ENCODE assay signal across 10 cellular contexts in genomic region chr12:56332512-56333196, GRCh38. TPM values are rescaled to one million over a fixed set of nuclear protein-coding genes. Genes with fewer than 3 reads are reported as not detected.
A peak's percentile ranks its signal among the peaks of the same experiment; 100 is the strongest.
DNase-seq lines count a peak whose midpoint lies in the region; ATAC-seq, FAIRE-seq and TF ChIP-seq lines count a peak whose summit lies in the region.
"Had no signal": no experiment of that assay in that cellular context is flagged by ENCODE, and none has a peak within 500 bp of the region (broad histone marks: within the 10 kb centered on the region; RNA-seq: fewer than 3 reads in every experiment).

No MANE protein-coding gene starts in this region.

- no peaks in the 10 kb centered on the region; a peak in 1 of 5 replicates for H3K27me3 ChIP-seq in HepG2 (ENCODE audit: control insufficient read depth in 1 of 2, insufficient read depth in 2 of 2, low read length in 2 of 2)
- H3K27me3 ChIP-seq in thymus (ENCODE audit: control insufficient read depth, insufficient read depth) = no peaks in the 10 kb centered on the region

- no TSS peak for BruUV-seq in HepG2 (replicated peaks; lab: Mats Ljungman, UMichigan)

- H4K20me1 ChIP-seq in HepG2 (ENCODE audit: insufficient read depth, low read length) = no peaks in the 10 kb centered on the region

- H3K4me3 ChIP-seq in HepG2 (replicated peaks in 1 of 3; ENCODE audit: insufficient read depth in 1 of 3, low read depth in 2 of 3, low read length in 3 of 3) (peak overlapping the region; percentile 49 to 74 (median 71); a peak in 5 of 6 replicates), thymus (ENCODE audit: low read length) (peak overlapping the region; percentile 85)

- H3K4me1 ChIP-seq in HepG2 (ENCODE audit: insufficient read depth, low read length) = peaks cover 36% of the 10 kb centered on the region
- H3K4me1 ChIP-seq in thymus (ENCODE audit: control insufficient read depth, insufficient read depth, low read length) = peaks cover 15% of the 10 kb centered on the region

- peak overlapping the region; percentile 88 for H3K4me2 ChIP-seq in HepG2 (ENCODE audit: low read depth, low read length)

- H2AFZ ChIP-seq in HepG2 (ENCODE audit: low read length) = no peak overlapping the region

- WGBS in HepG2 (ENCODE audit: low lambda C conversion rate) = 97% methylated on average over 11 of the region's 11 CpGs
- 96% methylated on average over 11 of the region's 11 CpGs for WGBS in thymus

- H3K9me3 ChIP-seq in HepG2 (ENCODE audit: low read length) = no peaks in the 10 kb centered on the region
- H3K9me3 ChIP-seq in thymus (ENCODE audit: control insufficient read depth) = no peaks in the 10 kb centered on the region

- peak overlapping the region; percentile 100 for H3K27ac ChIP-seq in angular gyrus (ENCODE audit: low read depth, low read length)
- peak overlapping the region; percentile 88 for H3K27ac ChIP-seq in HepG2 (ENCODE audit: extremely low read length, insufficient read depth, low read length)
- peak overlapping the region; percentile 97 for H3K27ac ChIP-seq in thymus (ENCODE audit: low read depth)

- in situ Hi-C loops in HepG2 (cut with HindIII; ENCODE audit: extremely low pct_ligation_motif_present, low pct_unique_long_range_greater_than_20kb) = no loop called here

- no peak for FAIRE-seq in HepG2 (lab: Jason Lieb, UNC)
- FAIRE-seq: colon had no signal

- CTCF ChIA-PET in HepG2 (lab: Yijun Ruan, JAX; ENCODE audit: low intra/inter-chr PET ratio, low total read pairs) = no interaction called here

- H3K79me2 ChIP-seq in HepG2 (ENCODE audit: insufficient read depth, low read length) = no peaks in the 10 kb centered on the region

- peak; percentile 3; the same call in 1 of the 3 replicates for ATAC-seq in HepG2
- ATAC-seq in HG03025 (IDR thresholded peaks at IDR 0.05; ENCODE audit: low FRiP score, unreplicated experiment) = no peak

- intact Hi-C loops in HepG2 (cut with micrococcal nuclease; ENCODE audit: unreplicated experiment) = no loop called here

- no peak for TF ChIP-seq POLR2A in HepG2 (IDR thresholded peaks at IDR 0.05; ENCODE audit: insufficient read depth in 1 of 2, low read depth in 2 of 2, low read length in 2 of 2)

- TF ChIP-seq EP300 in HepG2 (IDR thresholded peaks at IDR 0.05; ENCODE audit: low read depth in 2 of 2, low read length in 2 of 2) (no peak), HepG2 (CRISPR knock-in tag; IDR thresholded peaks at IDR 0.05; ENCODE audit: borderline replicate concordance) (no peak)

- H3K9ac ChIP-seq in HepG2 (ENCODE audit: insufficient read depth, low read depth, low read length) = peak overlapping the region; percentile 83; the same call in 1 of the 2 replicates

- POLR2A ChIA-PET in HepG2 (lab: Yijun Ruan, JAX) = interaction anchor here (0.7 to 4.7 kb wide), 19 partner anchors 12 to 779 kb away, joined by 3 to 81 read pairs (median 4); partner anchors contain the start of genes APOF, CNPY2, COQ10A and ESYT1

- H3K36me3 ChIP-seq in HepG2 (replicated peaks in 1 of 2; ENCODE audit: control insufficient read depth in 1 of 2, insufficient read depth in 2 of 2, low read length in 2 of 2) (peaks cover 3 to 9% of the 10 kb centered on the region in 2 experiments; a peak in 2 of 5 replicates), thymus (ENCODE audit: control insufficient read depth, insufficient read depth) (peaks cover 4% of the 10 kb centered on the region)

- TF ChIP-seq RAD21 in HepG2 (CRISPR knock-in tag; IDR thresholded peaks at IDR 0.05) = no peak

- TF ChIP-seq CTCF in HepG2 (CRISPR knock-in tag; IDR thresholded peaks at IDR 0.05) = no peak

- peak; percentile 64 for DNase-seq in activated CD8-positive, alpha-beta memory T cell treated with anti-CD3 and anti-CD28 coated beads for 24 hours
- no peak for DNase-seq in activated CD8-positive, alpha-beta memory T cell treated with anti-CD3 and anti-CD28 coated beads, Interleukin-2, amount 50 U/mL, for 48 hours
- DNase-seq in HepG2 (ENCODE audit: low spot score) = no peak
- DNase-seq in NCI-H69 (lab: John Stamatoyannopoulos, UW) = no peak
- no peak for DNase-seq in NCI-H1105 treated with DMSO at 0.1 percent for 48 hours (lab: John Stamatoyannopoulos, UW)

RNA-seq across cellular contexts. Expression of gene PAN2, which starts 1.1 kb away (rescaled TPM):
- 14.8 and 27.2 TPM in 2 replicates for total RNA-seq in HepG2 (2016; rRNA removed; fragmentation: Illumina TruSeq; extraction: Trizol)
- total RNA-seq in HepG2 (2016; cell fraction: cytosol; rRNA removed; fragmentation: Illumina TruSeq; extraction: Trizol; ENCODE audit: low read depth) = 1.6 and 2.2 TPM in 2 replicates
- total RNA-seq in HepG2 (2016; cell fraction: insoluble cytoplasmic fraction; rRNA removed; fragmentation: Illumina TruSeq; extraction: Trizol) = 12.7 and 29.9 TPM in 2 replicates
- total RNA-seq in HepG2 (2016; cell fraction: membrane; rRNA removed; fragmentation: Illumina TruSeq; extraction: Trizol) = 4.4 and 4.6 TPM in 2 replicates
- 46.3 and 53.3 TPM in 2 replicates for total RNA-seq in HepG2 (2016; cell fraction: nucleus; rRNA removed; fragmentation: Illumina TruSeq; extraction: Trizol)
- 61.1 and 68.5 TPM in 2 replicates for polyA plus RNA-seq in HepG2 (2011; rRNA removed)
- polyA plus RNA-seq in HepG2 (2011; cell fraction: cytosol; rRNA removed) = 10.4 and 10.7 TPM in 2 replicates
- polyA plus RNA-seq in HepG2 (2011; cell fraction: nucleus; rRNA removed) = 745 and 829 TPM in 2 replicates
- 59.3 and 76.5 TPM in 2 replicates for polyA plus RNA-seq in HepG2 (2012)
- 0.83 TPM in 2 replicates for polyA plus RNA-seq in HepG2 (2016; cell fraction: cytosol; fragmentation: Illumina TruSeq; extraction: Trizol; ENCODE audit: low read depth)
- polyA plus RNA-seq in HepG2 (2016; cell fraction: insoluble cytoplasmic fraction; fragmentation: Illumina TruSeq; extraction: Trizol; ENCODE audit: low read depth) = 11.7 and 13.2 TPM in 2 replicates
- 1.2 and 2.0 TPM in 2 replicates for polyA plus RNA-seq in HepG2 (2016; cell fraction: membrane; fragmentation: Illumina TruSeq; extraction: Trizol; ENCODE audit: low read depth)
- polyA plus RNA-seq in HepG2 (2016; cell fraction: nucleus; fragmentation: Illumina TruSeq; extraction: Trizol; ENCODE audit: insufficient read depth, low read depth) = 117 and 129 TPM in 2 replicates
- 28.0 and 50.8 TPM in 2 replicates for polyA minus RNA-seq in HepG2 (2011; rRNA and poly(A)+ RNA removed; ENCODE audit: low replicate concordance)
- 6.0 and 6.1 TPM in 2 replicates for polyA minus RNA-seq in HepG2 (2011; cell fraction: cytosol; rRNA and poly(A)+ RNA removed)
- polyA minus RNA-seq in HepG2 (2011; cell fraction: nucleus; rRNA and poly(A)+ RNA removed) = 91.0 and 105 TPM in 2 replicates
- 71.4 TPM for polyA plus RNA-seq in thymus

RNA-seq across cellular contexts. Expression of gene IL23A, which starts 6.0 kb away (rescaled TPM):
- 0.35 and 0.51 TPM in 2 replicates for total RNA-seq in HepG2 (2016; rRNA removed; fragmentation: Illumina TruSeq; extraction: Trizol)
- 0.30 TPM in 1 of 2 replicates, not detected in the other for total RNA-seq in HepG2 (2016; cell fraction: cytosol; rRNA removed; fragmentation: Illumina TruSeq; extraction: Trizol; ENCODE audit: low read depth)
- total RNA-seq in HepG2 (2016; cell fraction: insoluble cytoplasmic fraction; rRNA removed; fragmentation: Illumina TruSeq; extraction: Trizol) = 0.24 TPM in 1 of 2 replicates, not detected in the other
- 0.31 and 0.59 TPM in 2 replicates for total RNA-seq in HepG2 (2016; cell fraction: membrane; rRNA removed; fragmentation: Illumina TruSeq; extraction: Trizol)
- not detected in 2 replicates for total RNA-seq in HepG2 (2016; cell fraction: nucleus; rRNA removed; fragmentation: Illumina TruSeq; extraction: Trizol)
- polyA plus RNA-seq in HepG2 (2011; rRNA removed) (0.33 and 0.72 TPM in 2 replicates), thymus (11.6 TPM)
- polyA plus RNA-seq in HepG2 (2011; cell fraction: cytosol; rRNA removed) = 0.31 and 0.36 TPM in 2 replicates
- 0.47 and 0.63 TPM in 2 replicates for polyA plus RNA-seq in HepG2 (2011; cell fraction: nucleus; rRNA removed)
- polyA plus RNA-seq in HepG2 (2012) = 0.48 and 0.75 TPM in 2 replicates
- polyA plus RNA-seq in HepG2 (2016; cell fraction: cytosol; fragmentation: Illumina TruSeq; extraction: Trizol; ENCODE audit: low read depth) = 0.42 and 0.51 TPM in 2 replicates
- 0.35 TPM in 1 of 2 replicates, not detected in the other for polyA plus RNA-seq in HepG2 (2016; cell fraction: insoluble cytoplasmic fraction; fragmentation: Illumina TruSeq; extraction: Trizol; ENCODE audit: low read depth)
- polyA plus RNA-seq in HepG2 (2016; cell fraction: membrane; fragmentation: Illumina TruSeq; extraction: Trizol; ENCODE audit: low read depth) = 0.70 TPM in 1 of 2 replicates, not detected in the other
- 0.74 and 1.5 TPM in 2 replicates for polyA plus RNA-seq in HepG2 (2016; cell fraction: nucleus; fragmentation: Illumina TruSeq; extraction: Trizol; ENCODE audit: insufficient read depth, low read depth)
- 0.38 TPM in 1 of 2 replicates, not detected in the other for polyA minus RNA-seq in HepG2 (2011; rRNA and poly(A)+ RNA removed; ENCODE audit: low replicate concordance)
- not detected in 2 replicates for polyA minus RNA-seq in HepG2 (2011; cell fraction: cytosol; rRNA and poly(A)+ RNA removed)
- not detected in 2 replicates for polyA minus RNA-seq in HepG2 (2011; cell fraction: nucleus; rRNA and poly(A)+ RNA removed)
- total RNA-seq: HT1080 had no signal

RNA-seq across cellular contexts. Expression of gene CNPY2, which starts 16.9 kb away (rescaled TPM):
- 246 and 356 TPM in 2 replicates for total RNA-seq in HepG2 (2016; rRNA removed; fragmentation: Illumina TruSeq; extraction: Trizol)
- total RNA-seq in HepG2 (2016; cell fraction: cytosol; rRNA removed; fragmentation: Illumina TruSeq; extraction: Trizol; ENCODE audit: low read depth) = 86.2 and 116 TPM in 2 replicates
- total RNA-seq in HepG2 (2016; cell fraction: insoluble cytoplasmic fraction; rRNA removed; fragmentation: Illumina TruSeq; extraction: Trizol) = 297 and 346 TPM in 2 replicates
- 159 and 178 TPM in 2 replicates for total RNA-seq in HepG2 (2016; cell fraction: membrane; rRNA removed; fragmentation: Illumina TruSeq; extraction: Trizol)
- 222 and 249 TPM in 2 replicates for total RNA-seq in HepG2 (2016; cell fraction: nucleus; rRNA removed; fragmentation: Illumina TruSeq; extraction: Trizol)
- polyA plus RNA-seq in HepG2 (2011; rRNA removed) (250 and 285 TPM in 2 replicates), thymus (83.1 TPM)
- polyA plus RNA-seq in HepG2 (2011; cell fraction: cytosol; rRNA removed) = 234 and 239 TPM in 2 replicates
- 93.0 and 101 TPM in 2 replicates for polyA plus RNA-seq in HepG2 (2011; cell fraction: nucleus; rRNA removed)
- 153 and 157 TPM in 2 replicates for polyA plus RNA-seq in HepG2 (2012)
- 111 and 147 TPM in 2 replicates for polyA plus RNA-seq in HepG2 (2016; cell fraction: cytosol; fragmentation: Illumina TruSeq; extraction: Trizol; ENCODE audit: low read depth)
- polyA plus RNA-seq in HepG2 (2016; cell fraction: insoluble cytoplasmic fraction; fragmentation: Illumina TruSeq; extraction: Trizol; ENCODE audit: low read depth) = 240 and 292 TPM in 2 replicates
- polyA plus RNA-seq in HepG2 (2016; cell fraction: membrane; fragmentation: Illumina TruSeq; extraction: Trizol; ENCODE audit: low read depth) = 135 and 177 TPM in 2 replicates
- 388 and 406 TPM in 2 replicates for polyA plus RNA-seq in HepG2 (2016; cell fraction: nucleus; fragmentation: Illumina TruSeq; extraction: Trizol; ENCODE audit: insufficient read depth, low read depth)
- polyA minus RNA-seq in HepG2 (2011; rRNA and poly(A)+ RNA removed; ENCODE audit: low replicate concordance) = 67.5 and 176 TPM in 2 replicates
- polyA minus RNA-seq in HepG2 (2011; cell fraction: cytosol; rRNA and poly(A)+ RNA removed) = 51.0 and 58.1 TPM in 2 replicates
- 63.1 and 76.1 TPM in 2 replicates for polyA minus RNA-seq in HepG2 (2011; cell fraction: nucleus; rRNA and poly(A)+ RNA removed)

RNA-seq across cellular contexts. Expression of gene STAT2, which starts 27.3 kb away (rescaled TPM):
- 41.6 and 43.5 TPM in 2 replicates for total RNA-seq in HepG2 (2016; rRNA removed; fragmentation: Illumina TruSeq; extraction: Trizol)
- total RNA-seq in HepG2 (2016; cell fraction: cytosol; rRNA removed; fragmentation: Illumina TruSeq; extraction: Trizol; ENCODE audit: low read depth) = 8.2 and 10.4 TPM in 2 replicates
- 38.2 and 47.1 TPM in 2 replicates for total RNA-seq in HepG2 (2016; cell fraction: insoluble cytoplasmic fraction; rRNA removed; fragmentation: Illumina TruSeq; extraction: Trizol)
- total RNA-seq in HepG2 (2016; cell fraction: membrane; rRNA removed; fragmentation: Illumina TruSeq; extraction: Trizol) = 6.1 and 7.9 TPM in 2 replicates
- total RNA-seq in HepG2 (2016; cell fraction: nucleus; rRNA removed; fragmentation: Illumina TruSeq; extraction: Trizol) = 59.2 and 64.5 TPM in 2 replicates
- polyA plus RNA-seq in HepG2 (2011; rRNA removed) (84.6 and 107 TPM in 2 replicates), thymus (102 TPM)
- polyA plus RNA-seq in HepG2 (2011; cell fraction: cytosol; rRNA removed) = 34.2 and 40.4 TPM in 2 replicates
- 316 and 363 TPM in 2 replicates for polyA plus RNA-seq in HepG2 (2011; cell fraction: nucleus; rRNA removed)
- 39.4 and 48.7 TPM in 2 replicates for polyA plus RNA-seq in HepG2 (2012)
- polyA plus RNA-seq in HepG2 (2016; cell fraction: cytosol; fragmentation: Illumina TruSeq; extraction: Trizol; ENCODE audit: low read depth) = 0.74 and 0.92 TPM in 2 replicates
- polyA plus RNA-seq in HepG2 (2016; cell fraction: insoluble cytoplasmic fraction; fragmentation: Illumina TruSeq; extraction: Trizol; ENCODE audit: low read depth) = 17.0 and 20.3 TPM in 2 replicates
- 2.5 and 2.7 TPM in 2 replicates for polyA plus RNA-seq in HepG2 (2016; cell fraction: membrane; fragmentation: Illumina TruSeq; extraction: Trizol; ENCODE audit: low read depth)
- polyA plus RNA-seq in HepG2 (2016; cell fraction: nucleus; fragmentation: Illumina TruSeq; extraction: Trizol; ENCODE audit: insufficient read depth, low read depth) = 104 and 121 TPM in 2 replicates
- 68.9 and 86.5 TPM in 2 replicates for polyA minus RNA-seq in HepG2 (2011; rRNA and poly(A)+ RNA removed; ENCODE audit: low replicate concordance)
- 29.2 and 34.2 TPM in 2 replicates for polyA minus RNA-seq in HepG2 (2011; cell fraction: cytosol; rRNA and poly(A)+ RNA removed)
- polyA minus RNA-seq in HepG2 (2011; cell fraction: nucleus; rRNA and poly(A)+ RNA removed) = 182 and 240 TPM in 2 replicates

RNA-seq across cellular contexts. Expression of gene APOF, which starts 30.0 kb away (rescaled TPM):
- 1.7 and 3.3 TPM in 2 replicates for total RNA-seq in HepG2 (2016; rRNA removed; fragmentation: Illumina TruSeq; extraction: Trizol)
- total RNA-seq in HepG2 (2016; cell fraction: cytosol; rRNA removed; fragmentation: Illumina TruSeq; extraction: Trizol; ENCODE audit: low read depth) = 0.35 and 0.81 TPM in 2 replicates
- 1.7 and 3.4 TPM in 2 replicates for total RNA-seq in HepG2 (2016; cell fraction: insoluble cytoplasmic fraction; rRNA removed; fragmentation: Illumina TruSeq; extraction: Trizol)
- total RNA-seq in HepG2 (2016; cell fraction: membrane; rRNA removed; fragmentation: Illumina TruSeq; extraction: Trizol) = 1.1 and 1.3 TPM in 2 replicates
- 2.1 and 2.8 TPM in 2 replicates for total RNA-seq in HepG2 (2016; cell fraction: nucleus; rRNA removed; fragmentation: Illumina TruSeq; extraction: Trizol)
- polyA plus RNA-seq in HepG2 (2011; rRNA removed) = 23.9 and 27.5 TPM in 2 replicates
- polyA plus RNA-seq in HepG2 (2011; cell fraction: cytosol; rRNA removed) = 19.0 and 25.8 TPM in 2 replicates
- polyA plus RNA-seq in HepG2 (2011; cell fraction: nucleus; rRNA removed) = 10.5 and 14.9 TPM in 2 replicates
- polyA plus RNA-seq in HepG2 (2012) = 8.7 and 19.1 TPM in 2 replicates
- polyA plus RNA-seq in HepG2 (2016; cell fraction: cytosol; fragmentation: Illumina TruSeq; extraction: Trizol; ENCODE audit: low read depth) = 0.36 TPM in 2 replicates
- 1.2 and 1.4 TPM in 2 replicates for polyA plus RNA-seq in HepG2 (2016; cell fraction: insoluble cytoplasmic fraction; fragmentation: Illumina TruSeq; extraction: Trizol; ENCODE audit: low read depth)
- 0.80 and 0.83 TPM in 2 replicates for polyA plus RNA-seq in HepG2 (2016; cell fraction: membrane; fragmentation: Illumina TruSeq; extraction: Trizol; ENCODE audit: low read depth)
- polyA plus RNA-seq in HepG2 (2016; cell fraction: nucleus; fragmentation: Illumina TruSeq; extraction: Trizol; ENCODE audit: insufficient read depth, low read depth) = 3.9 and 5.0 TPM in 2 replicates
- polyA minus RNA-seq in HepG2 (2011; rRNA and poly(A)+ RNA removed; ENCODE audit: low replicate concordance) = 29.3 TPM in 1 of 2 replicates, not detected in the other
- 6.4 and 11.9 TPM in 2 replicates for polyA minus RNA-seq in HepG2 (2011; cell fraction: cytosol; rRNA and poly(A)+ RNA removed)
- 8.0 and 11.3 TPM in 2 replicates for polyA minus RNA-seq in HepG2 (2011; cell fraction: nucleus; rRNA and poly(A)+ RNA removed)
- not detected for polyA plus RNA-seq in thymus
- total RNA-seq: HT1080 had no signal
